ENCODE assay signal across 8 cellular contexts in genomic region chr10:26269754-26270153, GRCh38. TPM values are rescaled to one million over a fixed set of nuclear protein-coding genes. Genes with fewer than 3 reads are reported as not detected.
DNase-seq lines count a peak whose midpoint lies in the region; ATAC-seq and TF ChIP-seq lines count a peak whose summit lies in the region.

No MANE protein-coding gene starts in this region.

- H3K27me3 Mint-ChIP-seq in natural killer cell treated with Interleukin-12 subunit alpha and Interleukin-12 subunit beta and Interleukin-15 and Interleukin-18, amount 100 ng/mL, for 72 hours: peaks cover 2 to 5% of the 10 kb centered on the region in 2 donors

- H3K27ac Mint-ChIP-seq in natural killer cell treated with Interleukin-12 subunit alpha and Interleukin-12 subunit beta and Interleukin-15 and Interleukin-18, amount 100 ng/mL, for 72 hours: no peak overlapping the region

- no peak overlapping the region for H3K4me2 ChIP-seq in KMS-11

- no peaks in the 10 kb centered on the region for H3K36me3 ChIP-seq in KMS-11 (ENCODE audit: insufficient read depth)
- H3K36me3 ChIP-seq in prostate gland: no peaks in the 10 kb centered on the region

- H3K9me3 ChIP-seq in prostate gland: no peaks in the 10 kb centered on the region

- 26% methylated on average over 8 of the region's 8 CpGs for WGBS in prostate gland

- no peak overlapping the region for H2AFZ ChIP-seq in KMS-11 (ENCODE audit: low read depth)

- no peak overlapping the region for H3K4me3 ChIP-seq in KMS-11 (IDR thresholded peaks at IDR 0.05; ENCODE audit: insufficient read depth, low read depth, low read length)
- no peak overlapping the region for H3K4me3 ChIP-seq in foreskin fibroblast (ENCODE audit: low read depth in 1 of 2, low read length in 2 of 2)
- no peak overlapping the region for H3K4me3 ChIP-seq in prostate gland

- H3K4me1 Mint-ChIP-seq in natural killer cell treated with Interleukin-12 subunit alpha and Interleukin-12 subunit beta and Interleukin-15 and Interleukin-18, amount 100 ng/mL, for 72 hours (ENCODE audit: low read depth in 2 of 2): no peaks in the 10 kb centered on the region

- no peaks in the 10 kb centered on the region for H3K79me2 ChIP-seq in KMS-11 (ENCODE audit: insufficient read depth, low read depth)

- ATAC-seq in natural killer cell treated with Interleukin-12 subunit alpha and Interleukin-12 subunit beta and Interleukin-15 and Interleukin-18, amount 100 ng/mL, for 72 hours: no peak
- no peak for ATAC-seq in GM18520 (IDR thresholded peaks at IDR 0.05; ENCODE audit: unreplicated experiment)

- DNase-seq in Daoy (ENCODE audit: low read depth) (peak; percentile 50), SHP77 treated with DMSO at 0.1 percent for 48 hours (lab: John Stamatoyannopoulos, UW) (peak; percentile 11), left kidney (ENCODE audit: low read depth, low spot score) (peak; percentile 85), foreskin fibroblast (no peak), prostate gland (ENCODE audit: low spot score) (no peak)
- no peak for DNase-seq in natural killer cell treated with Interleukin-12 subunit alpha and Interleukin-12 subunit beta and Interleukin-15 and Interleukin-18, amount 100 ng/mL, for 72 hours (ENCODE audit: low spot score)

- H3K4me1 ChIP-seq in KMS-11 (ENCODE audit: low read depth, poor library complexity, severe bottlenecking): no peaks in the 10 kb centered on the region
- H3K4me1 ChIP-seq in prostate gland (replicated peaks): no peaks in the 10 kb centered on the region

- TF ChIP-seq CTCF in KMS-11 (conservative IDR thresholded peaks at IDR 0.05; ENCODE audit: low read depth, low read length): peak; percentile 56
- TF ChIP-seq CTCF in foreskin fibroblast (IDR thresholded peaks at IDR 0.05; ENCODE audit: low read depth, low read length): no peak
- no peak for TF ChIP-seq CTCF in prostate gland (IDR thresholded peaks at IDR 0.05)

- no peak overlapping the region for H3K4me3 Mint-ChIP-seq in natural killer cell treated with Interleukin-12 subunit alpha and Interleukin-12 subunit beta and Interleukin-15 and Interleukin-18, amount 100 ng/mL, for 72 hours

- no peak for TF ChIP-seq POLR2A in prostate gland (IDR thresholded peaks at IDR 0.05)

- H3K27ac ChIP-seq in KMS-11: no peak overlapping the region
- H3K27ac ChIP-seq in prostate gland: no peak overlapping the region

- H3K9ac ChIP-seq in KMS-11: no peak overlapping the region

- no peaks in the 10 kb centered on the region for H4K20me1 ChIP-seq in KMS-11 (ENCODE audit: insufficient read depth)

- H3K27me3 ChIP-seq in KMS-11 (ENCODE audit: insufficient read depth, low read depth) (no peaks in the 10 kb centered on the region), prostate gland (replicated peaks; ENCODE audit: insufficient read depth) (no peaks in the 10 kb centered on the region)

- no peaks in the 10 kb centered on the region for H3K36me3 Mint-ChIP-seq in natural killer cell treated with Interleukin-12 subunit alpha and Interleukin-12 subunit beta and Interleukin-15 and Interleukin-18, amount 100 ng/mL, for 72 hours

- no peaks in the 10 kb centered on the region for H3K9me3 Mint-ChIP-seq in natural killer cell treated with Interleukin-12 subunit alpha and Interleukin-12 subunit beta and Interleukin-15 and Interleukin-18, amount 100 ng/mL, for 72 hours

- intact Hi-C loops in prostate gland (cut with DNase I): no loop called here

RNA-seq across cellular contexts. Expression of gene GAD2, which starts 53.2 kb away (rescaled TPM):
- not detected in 2 replicates for total RNA-seq in Daoy (2014; rRNA removed; shearing (Covaris generic))
- total RNA-seq in natural killer cell treated with Interleukin-12 subunit alpha and Interleukin-12 subunit beta and Interleukin-15 and Interleukin-18, amount 100 ng/mL, for 72 hours: not detected
- 1 to 10 TPM in 1 of 2 donors, not detected in 1; 3.9 TPM for total RNA-seq in prostate gland

Comparison
In these comparisons a context has a peak if more than half of its experiments do, and no peak if none do; other contexts are left out.
1. DNase-seq: peak in Daoy (single experiment), SHP77 treated with DMSO at 0.1 percent for 48 hours (single experiment) and left kidney (single experiment); none in foreskin fibroblast (0 of 2), natural killer cell treated with Interleukin-12 subunit alpha and Interleukin-12 subunit beta and Interleukin-15 and Interleukin-18, amount 100 ng/mL, for 72 hours (single experiment) and prostate gland (single experiment).